ENCODE assay signal across 1 cellular context in genomic region chr20:31739550-31739863, GRCh38.
TF ChIP-seq lines count a peak whose summit lies in the region.

No MANE protein-coding gene starts in this region.

TF ChIP-seq in IMR-90, 13 proteins besides CTCF, POLR2A, EP300 and RAD21 (continued from another document):
- TF ChIP-seq, protein P1, sequence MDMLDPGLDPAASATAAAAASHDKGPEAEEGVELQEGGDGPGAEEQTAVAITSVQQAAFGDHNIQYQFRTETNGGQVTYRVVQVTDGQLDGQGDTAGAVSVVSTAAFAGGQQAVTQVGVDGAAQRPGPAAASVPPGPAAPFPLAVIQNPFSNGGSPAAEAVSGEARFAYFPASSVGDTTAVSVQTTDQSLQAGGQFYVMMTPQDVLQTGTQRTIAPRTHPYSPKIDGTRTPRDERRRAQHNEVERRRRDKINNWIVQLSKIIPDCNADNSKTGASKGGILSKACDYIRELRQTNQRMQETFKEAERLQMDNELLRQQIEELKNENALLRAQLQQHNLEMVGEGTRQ (IDR thresholded peaks at IDR 0.05; ENCODE audit: low read depth, low read length): no peak
TF ChIP-seq in IMR-90: peak in this region for 0.
